In genomic region chr5:56088967-56089829, GRCh38 we compare ENCODE assay signal across 8 cellular contexts.
A peak's percentile ranks its signal among the peaks of the same experiment; 100 is the strongest.
DNase-seq lines count a peak whose midpoint lies in the region; ATAC-seq and TF ChIP-seq lines count a peak whose summit lies in the region.

No MANE protein-coding gene starts in this region.

- CTCF ChIA-PET in HEK293T (lab: Yijun Ruan, JAX), result no interaction called here

- POLR2A ChIA-PET in HEK293T (lab: Yijun Ruan, JAX), result no interaction called here

- peak; percentile 59 for DNase-seq in GM10266 (ENCODE audit: extremely low spot score)
- peak; percentile 89 for DNase-seq in fibroblast of gingiva (ENCODE audit: low read depth)
- DNase-seq in amniotic stem cell (lab: John Stamatoyannopoulos, UW), result no peak
- no peak for DNase-seq in HEK293T (ENCODE audit: extremely low spot score)
- no peak for DNase-seq in NCI-H2171 treated with DMSO at 0.1 percent for 48 hours (lab: John Stamatoyannopoulos, UW)
- DNase-seq in NCI-H774 (lab: John Stamatoyannopoulos, UW), result no peak

- ATAC-seq in GM21367 (IDR thresholded peaks at IDR 0.05; ENCODE audit: unreplicated experiment), result peak; percentile 83
- ATAC-seq in HG03565 (IDR thresholded peaks at IDR 0.05; ENCODE audit: unreplicated experiment), result peak; percentile 94

- TF ChIP-seq CTCF in GM10266 (IDR thresholded peaks at IDR 0.05; ENCODE audit: control insufficient read depth, insufficient read depth, low read depth, missing control alignments), result no peak

TF ChIP-seq in HEK293T, 16 proteins besides CTCF, POLR2A, EP300 and RAD21:
- no peak for TF ChIP-seq HDGF (IDR thresholded peaks at IDR 0.05; ENCODE audit: borderline replicate concordance)
- TF ChIP-seq SP1 (IDR thresholded peaks at IDR 0.05), result no peak
- TF ChIP-seq NFRKB (IDR thresholded peaks at IDR 0.05), result no peak

Comparison
In these comparisons a context has a peak if more than half of its experiments do, and no peak if none do; other contexts are left out.
1. DNase-seq: peak in GM10266 (single experiment) and fibroblast of gingiva (single experiment); none in amniotic stem cell (single experiment), HEK293T (single experiment), NCI-H2171 treated with DMSO at 0.1 percent for 48 hours (single experiment) and NCI-H774 (single experiment).